ENCODE assay signal across 22 cellular contexts in the genomic region with DNA sequence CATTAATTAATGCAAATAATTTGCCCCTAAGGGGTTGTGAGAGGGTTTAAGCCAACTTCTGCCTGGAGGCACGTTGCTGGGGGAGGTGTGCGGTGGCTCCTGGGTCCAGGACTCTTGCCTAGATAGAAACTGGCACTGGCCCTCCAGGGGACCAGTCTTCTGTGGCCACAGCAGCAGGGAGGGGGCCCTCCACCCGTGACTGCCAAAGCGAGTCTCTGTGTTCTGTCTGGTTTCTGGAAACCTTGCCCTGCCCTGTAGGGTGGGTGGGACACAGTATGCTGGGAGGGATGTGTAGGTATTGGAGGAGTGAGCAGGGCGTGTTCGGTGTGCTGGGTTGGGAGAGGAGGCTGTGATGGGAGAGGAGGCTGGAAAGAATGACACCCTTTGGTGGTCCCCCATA.
DNase-seq lines count a peak whose midpoint lies in the region; ATAC-seq and TF ChIP-seq lines count a peak whose summit lies in the region.
"Had no signal": no experiment of that assay in that cellular context is flagged by ENCODE, and none has a peak within 500 bp of the region (broad histone marks: within the 10 kb centered on the region; RNA-seq: fewer than 3 reads in every experiment).

No MANE protein-coding gene starts in this region.

- peaks cover 17% of the 10 kb centered on the region for H4K20me1 ChIP-seq in SK-N-SH (ENCODE audit: insufficient read depth)

- H3K9me3 Mint-ChIP-seq in glutamatergic neuron (ENCODE audit: unreplicated experiment), result peaks cover 10% of the 10 kb centered on the region

- H3K27me3 Mint-ChIP-seq in glutamatergic neuron (ENCODE audit: unreplicated experiment), result no peaks in the 10 kb centered on the region

- no peak overlapping the region for H2AFZ ChIP-seq in SK-N-SH (ENCODE audit: low read depth)

- no peak for TF ChIP-seq RAD21 in SK-N-SH (IDR thresholded peaks at IDR 0.05; ENCODE audit: low read length)

- in situ Hi-C loops in SK-MEL-5 (cut with HindIII; ENCODE audit: low pct_unique_long_range_greater_than_20kb, low sequenced_read_pairs), result no loop called here

- no peaks in the 10 kb centered on the region for H3F3A ChIP-seq in SK-N-SH (replicated peaks; ENCODE audit: insufficient read depth)

- peaks cover 11% of the 10 kb centered on the region; the same call in 1 of the 2 replicates for H3K79me2 ChIP-seq in SK-N-SH (ENCODE audit: insufficient read depth)

- TF ChIP-seq CTCF in SK-N-SH (IDR thresholded peaks at IDR 0.05), result no peak
- no peak for TF ChIP-seq CTCF in glutamatergic neuron (IDR thresholded peaks at IDR 0.05; ENCODE audit: partially characterized antibody, unreplicated experiment)

- POLR2A ChIA-PET in SK-N-SH (lab: Yijun Ruan, JAX), result interaction anchor here (0.6 kb wide), 1 partner anchor 7 kb away, joined by 3 read pairs; no protein-coding TSS in a partner anchor

- peaks cover 3% of the 10 kb centered on the region in 2 experiments for H3K36me3 ChIP-seq in SK-N-SH (replicated peaks in 1 of 2; ENCODE audit: control insufficient read depth in 1 of 2, insufficient read depth in 2 of 2, low read length in 1 of 2)
- H3K36me3 ChIP-seq: cardiac muscle cell, pancreas had no signal

- peaks cover 33% of the 10 kb centered on the region for H3K4me1 Mint-ChIP-seq in glutamatergic neuron (ENCODE audit: low read depth, unreplicated experiment)

- no peak overlapping the region for H3K27ac ChIP-seq in SK-N-SH (ENCODE audit: low read depth in 2 of 2, low read length in 1 of 2)
- H3K27ac ChIP-seq: 22Rv1, cardiac muscle cell, foreskin keratinocyte, pancreas, testis had no signal

- peak; percentile 20 for DNase-seq in SK-N-SH
- peak; percentile 42 for DNase-seq in SK-MEL-5 (ENCODE audit: low read depth, low spot score)
- DNase-seq in glutamatergic neuron, result no peak
- peak; percentile 8 for DNase-seq in retina
- no peak for DNase-seq in hypothalamus (lab: John Stamatoyannopoulos, UW)
- DNase-seq: activated CD8-positive, alpha-beta T cell treated with anti-CD3 and anti-CD28 coated beads, Interleukin-2, amount 10 ng/mL, durations not matched to agents 7 days and 5 days; activated naive CD4-positive, alpha-beta T cell treated with anti-CD3 and anti-CD28 coated beads, Interleukin-2, amount 50 U/mL, for 16 hours; activated T-cell treated with anti-CD3 and anti-CD28 coated beads, Interleukin-2, amount 50 U/mL, for 48 hours; CD4-positive, alpha-beta memory T cell; foreskin keratinocyte; GDM1; mammary epithelial cell; NCI-H1436 treated with DMSO at 0.1 percent for 48 hours; NCI-H524; SW 1271; testis had no signal

- H3K27ac Mint-ChIP-seq in glutamatergic neuron (ENCODE audit: unreplicated experiment), result peak overlapping the region; percentile 26
- H3K27ac Mint-ChIP-seq: activated CD8-positive, alpha-beta T cell treated with anti-CD3 and anti-CD28 coated beads, Interleukin-2, amount 10 ng/mL, durations not matched to agents 7 days and 5 days; CD4-positive, alpha-beta memory T cell had no signal

- H3K4me3 Mint-ChIP-seq in glutamatergic neuron (ENCODE audit: unreplicated experiment), result no peak overlapping the region
- H3K4me3 Mint-ChIP-seq: activated CD8-positive, alpha-beta T cell treated with anti-CD3 and anti-CD28 coated beads, Interleukin-2, amount 10 ng/mL, durations not matched to agents 7 days and 5 days; CD4-positive, alpha-beta memory T cell had no signal

- no peak overlapping the region for H3K4me2 ChIP-seq in SK-N-SH

- WGBS in SK-N-SH (ENCODE audit: low lambda C conversion rate), result 97% methylated on average over 6 of the region's 6 CpGs

- ATAC-seq in SK-N-SH treated with all-trans-retinoic acid at 6 μM for 48 hours (no peak), GM18870 (IDR thresholded peaks at IDR 0.05; ENCODE audit: unreplicated experiment) (no peak), GM18520 (IDR thresholded peaks at IDR 0.05; ENCODE audit: unreplicated experiment) (no peak)
- ATAC-seq: activated CD8-positive, alpha-beta T cell treated with anti-CD3 and anti-CD28 coated beads, Interleukin-2, amount 10 ng/mL, durations not matched to agents 7 days and 5 days; foreskin keratinocyte; pancreas had no signal

- no peaks in the 10 kb centered on the region for H3K9me2 ChIP-seq in SK-N-SH

- H3K27me3 ChIP-seq in SK-N-SH (ENCODE audit: insufficient read depth), result no peaks in the 10 kb centered on the region
- H3K27me3 ChIP-seq: cardiac muscle cell, foreskin keratinocyte, pancreas, testis had no signal

- peaks cover 7% of the 10 kb centered on the region for H3K36me3 Mint-ChIP-seq in glutamatergic neuron (ENCODE audit: unreplicated experiment)
- H3K36me3 Mint-ChIP-seq: CD4-positive, alpha-beta memory T cell had no signal

- no peak for TF ChIP-seq EP300 in SK-N-SH (IDR thresholded peaks at IDR 0.05; ENCODE audit: borderline replicate concordance in 1 of 2, low read depth in 1 of 2, low read length in 1 of 2)

- no peak overlapping the region for H3K4me3 ChIP-seq in SK-N-SH (ENCODE audit: low read depth in 2 of 2, low read length in 1 of 2)
- H3K4me3 ChIP-seq: cardiac muscle cell, pancreas, testis had no signal

- peaks cover 0 to 3% of the 10 kb centered on the region in 2 experiments; a peak in 1 of 4 replicates for H3K4me1 ChIP-seq in SK-N-SH (ENCODE audit: control insufficient read depth in 1 of 2, insufficient read depth in 2 of 2, low read depth in 1 of 2, low read length in 1 of 2)
- H3K4me1 ChIP-seq: foreskin keratinocyte had no signal

- CTCF ChIA-PET in SK-N-SH (lab: Yijun Ruan, JAX), result interaction anchor here (0.7 to 1.7 kb wide), 4 partner anchors 9 to 215 kb away, joined by 3 to 4 read pairs (median 4); no protein-coding TSS in a partner anchor

- no peaks in the 10 kb centered on the region for H3K9me3 ChIP-seq in SK-N-SH
- H3K9me3 ChIP-seq: pancreas, testis had no signal

- H3K9ac ChIP-seq in SK-N-SH, result no peak overlapping the region

TF ChIP-seq in SK-N-SH, 30 proteins besides CTCF, POLR2A, EP300 and RAD21 (continues in another document):
- TF ChIP-seq, protein P1, sequence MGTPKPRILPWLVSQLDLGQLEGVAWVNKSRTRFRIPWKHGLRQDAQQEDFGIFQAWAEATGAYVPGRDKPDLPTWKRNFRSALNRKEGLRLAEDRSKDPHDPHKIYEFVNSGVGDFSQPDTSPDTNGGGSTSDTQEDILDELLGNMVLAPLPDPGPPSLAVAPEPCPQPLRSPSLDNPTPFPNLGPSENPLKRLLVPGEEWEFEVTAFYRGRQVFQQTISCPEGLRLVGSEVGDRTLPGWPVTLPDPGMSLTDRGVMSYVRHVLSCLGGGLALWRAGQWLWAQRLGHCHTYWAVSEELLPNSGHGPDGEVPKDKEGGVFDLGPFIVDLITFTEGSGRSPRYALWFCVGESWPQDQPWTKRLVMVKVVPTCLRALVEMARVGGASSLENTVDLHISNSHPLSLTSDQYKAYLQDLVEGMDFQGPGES (IDR thresholded peaks at IDR 0.05; ENCODE audit: low read depth, low read length), result no peak
- TF ChIP-seq EZH2phosphoT487 (IDR thresholded peaks at IDR 0.05; ENCODE audit: borderline replicate concordance, low read depth) (no peak), RFX5 (IDR thresholded peaks at IDR 0.05; ENCODE audit: low read length) (no peak), NRF1 (IDR thresholded peaks at IDR 0.05; ENCODE audit: low read depth, low read length) (no peak), YY1 (IDR thresholded peaks at IDR 0.05; ENCODE audit: low read depth) (no peak), RCOR1 (IDR thresholded peaks at IDR 0.05; ENCODE audit: low read length) (no peak), SMC3 (IDR thresholded peaks at IDR 0.05; ENCODE audit: low read depth, low read length) (no peak), FOXM1 (IDR thresholded peaks at IDR 0.05; ENCODE audit: low read depth) (no peak), NFIC (IDR thresholded peaks at IDR 0.05; ENCODE audit: borderline replicate concordance) (no peak)
- TF ChIP-seq, protein P2, sequence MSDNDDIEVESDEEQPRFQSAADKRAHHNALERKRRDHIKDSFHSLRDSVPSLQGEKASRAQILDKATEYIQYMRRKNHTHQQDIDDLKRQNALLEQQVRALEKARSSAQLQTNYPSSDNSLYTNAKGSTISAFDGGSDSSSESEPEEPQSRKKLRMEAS (IDR thresholded peaks at IDR 0.05; ENCODE audit: low read depth), result no peak

TF ChIP-seq in SK-N-SH treated with all-trans-retinoic acid at 6 μM for 48 hours, 23 proteins besides CTCF, POLR2A, EP300 and RAD21:
- TF ChIP-seq, protein P3, sequence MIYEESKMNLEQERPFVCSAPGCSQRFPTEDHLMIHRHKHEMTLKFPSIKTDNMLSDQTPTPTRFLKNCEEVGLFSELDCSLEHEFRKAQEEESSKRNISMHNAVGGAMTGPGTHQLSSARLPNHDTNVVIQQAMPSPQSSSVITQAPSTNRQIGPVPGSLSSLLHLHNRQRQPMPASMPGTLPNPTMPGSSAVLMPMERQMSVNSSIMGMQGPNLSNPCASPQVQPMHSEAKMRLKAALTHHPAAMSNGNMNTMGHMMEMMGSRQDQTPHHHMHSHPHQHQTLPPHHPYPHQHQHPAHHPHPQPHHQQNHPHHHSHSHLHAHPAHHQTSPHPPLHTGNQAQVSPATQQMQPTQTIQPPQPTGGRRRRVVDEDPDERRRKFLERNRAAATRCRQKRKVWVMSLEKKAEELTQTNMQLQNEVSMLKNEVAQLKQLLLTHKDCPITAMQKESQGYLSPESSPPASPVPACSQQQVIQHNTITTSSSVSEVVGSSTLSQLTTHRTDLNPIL (CRISPR knock-in tag; IDR thresholded peaks at IDR 0.05; ENCODE audit: low read depth), result no peak
- TF ChIP-seq ARNTL (CRISPR knock-in tag; IDR thresholded peaks at IDR 0.05; ENCODE audit: borderline replicate concordance, low read depth) (no peak), TCF4 (CRISPR knock-in tag; IDR thresholded peaks at IDR 0.05; ENCODE audit: borderline replicate concordance) (no peak), GLIS3 (CRISPR knock-in tag; IDR thresholded peaks at IDR 0.05) (no peak), ZC3H10 (CRISPR knock-in tag; IDR thresholded peaks at IDR 0.05) (no peak)
TF ChIP-seq in SK-N-SH treated with all-trans-retinoic acid at 6 μM for 48 hours: peak in this region for 0.

Comparison
In these comparisons a context has a peak if more than half of its experiments do, and no peak if none do; other contexts are left out.
1. DNase-seq: peak in SK-N-SH (single experiment), SK-MEL-5 (single experiment) and retina (single experiment); none in glutamatergic neuron (single experiment) and hypothalamus (0 of 51).